ENCODE assay signal across 18 cellular contexts in the genomic region with DNA sequence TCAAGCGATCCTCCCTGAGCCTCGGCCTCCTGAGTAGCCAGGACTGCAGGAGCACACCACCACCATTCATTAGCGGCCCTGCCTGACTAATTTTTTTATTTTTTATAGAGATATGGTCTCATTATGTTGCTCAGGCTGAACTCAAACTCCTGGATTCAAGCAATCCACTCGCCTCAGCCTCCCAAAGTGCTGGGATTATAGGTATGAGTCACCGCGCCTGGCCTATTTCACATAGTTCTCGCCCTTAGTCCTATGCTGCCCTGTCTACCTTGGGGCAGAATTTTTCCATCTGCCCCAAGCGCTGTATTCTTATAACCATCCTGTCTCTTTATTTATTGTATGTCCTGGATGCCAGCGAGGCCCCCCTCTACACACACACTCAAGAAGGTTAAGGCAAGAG. TPM values are rescaled to one million over a fixed set of nuclear protein-coding genes. Genes with fewer than 3 reads are reported as not detected.
A peak's percentile ranks its signal among the peaks of the same experiment; 100 is the strongest.
DNase-seq lines count a peak whose midpoint lies in the region; ATAC-seq lines count a peak whose summit lies in the region.
"Had no signal": no experiment of that assay in that cellular context is flagged by ENCODE, and none has a peak within 500 bp of the region (broad histone marks: within the 10 kb centered on the region; RNA-seq: fewer than 3 reads in every experiment).

No MANE protein-coding gene starts in this region.

- H3K4me1 Mint-ChIP-seq in stimulated activated naive CD8-positive, alpha-beta T cell treated with anti-CD3 and anti-CD28 coated beads, Interleukin-15, Interleukin-2, amounts not matched to agents 100 ng/mL and 50 ng/mL, for 24 hours (ENCODE audit: low read depth), result peaks cover 80% of the 10 kb centered on the region

- no peaks in the 10 kb centered on the region for H3K36me3 Mint-ChIP-seq in stimulated activated naive CD8-positive, alpha-beta T cell treated with anti-CD3 and anti-CD28 coated beads, Interleukin-15, Interleukin-2, amounts not matched to agents 100 ng/mL and 50 ng/mL, for 24 hours (ENCODE audit: low read depth)

- H3K9me3 Mint-ChIP-seq in stimulated activated naive CD8-positive, alpha-beta T cell treated with anti-CD3 and anti-CD28 coated beads, Interleukin-15, Interleukin-2, amounts not matched to agents 100 ng/mL and 50 ng/mL, for 24 hours, result no peaks in the 10 kb centered on the region

- H3K27ac Mint-ChIP-seq in stimulated activated naive CD8-positive, alpha-beta T cell treated with anti-CD3 and anti-CD28 coated beads, Interleukin-15, Interleukin-2, amounts not matched to agents 100 ng/mL and 50 ng/mL, for 24 hours, result peak overlapping the region; percentile 60
- H3K27ac Mint-ChIP-seq: B cell had no signal

- no peak for ATAC-seq in stimulated activated naive CD8-positive, alpha-beta T cell treated with anti-CD3 and anti-CD28 coated beads, Interleukin-15, Interleukin-2, amounts not matched to agents 100 U/mL and 50 U/mL, for 24 hours
- no peak for ATAC-seq in GM18517 (IDR thresholded peaks at IDR 0.05; ENCODE audit: unreplicated experiment)

- no peaks in the 10 kb centered on the region for H3K27me3 Mint-ChIP-seq in stimulated activated naive CD8-positive, alpha-beta T cell treated with anti-CD3 and anti-CD28 coated beads, Interleukin-15, Interleukin-2, amounts not matched to agents 100 ng/mL and 50 ng/mL, for 24 hours
- H3K27me3 Mint-ChIP-seq: B cell; CD4-positive, CD25-positive, alpha-beta regulatory T cell had no signal

- no peak for DNase-seq in stimulated activated naive CD8-positive, alpha-beta T cell treated with anti-CD3 and anti-CD28 coated beads, Interleukin-15, Interleukin-2, amounts not matched to agents 100 U/mL and 50 U/mL, for 24 hours
- DNase-seq in amniotic epithelial cell (ENCODE audit: low read depth) (peak; percentile 83), islet precursor cell (peak; percentile 92), GF-D8 (lab: John Stamatoyannopoulos, UW) (no peak), mesenteric fat pad (ENCODE audit: low spot score) (no peak)
- DNase-seq: CD4-positive, CD25-positive, alpha-beta regulatory T cell; DMS153; GDM1; GM23248; HCEC 1CT; NCI-H1436; NCI-H2029 treated with DMSO at 0.1 percent for 48 hours; NCI-H510A; NCI-H774; PC-9 had no signal

- H3K4me3 Mint-ChIP-seq in stimulated activated naive CD8-positive, alpha-beta T cell treated with anti-CD3 and anti-CD28 coated beads, Interleukin-15, Interleukin-2, amounts not matched to agents 100 ng/mL and 50 ng/mL, for 24 hours, result no peak overlapping the region
- H3K4me3 Mint-ChIP-seq: B cell had no signal

RNA-seq across cellular contexts. Expression of a gene that starts 50.9 kb away (rescaled TPM):
- not detected for total RNA-seq in mesenteric fat pad
- total RNA-seq: B cell, GM23248 had no signal

Comparison
In these comparisons a context has a peak if more than half of its experiments do, and no peak if none do; other contexts are left out.
1. DNase-seq: peak in amniotic epithelial cell (single experiment) and islet precursor cell (single experiment); none in stimulated activated naive CD8-positive, alpha-beta T cell treated with anti-CD3 and anti-CD28 coated beads, Interleukin-15, Interleukin-2, amounts not matched to agents 100 U/mL and 50 U/mL, for 24 hours (single experiment), GF-D8 (single experiment) and mesenteric fat pad (single experiment).